ENCODE assay signal across 2 cellular contexts in the genomic region with DNA sequence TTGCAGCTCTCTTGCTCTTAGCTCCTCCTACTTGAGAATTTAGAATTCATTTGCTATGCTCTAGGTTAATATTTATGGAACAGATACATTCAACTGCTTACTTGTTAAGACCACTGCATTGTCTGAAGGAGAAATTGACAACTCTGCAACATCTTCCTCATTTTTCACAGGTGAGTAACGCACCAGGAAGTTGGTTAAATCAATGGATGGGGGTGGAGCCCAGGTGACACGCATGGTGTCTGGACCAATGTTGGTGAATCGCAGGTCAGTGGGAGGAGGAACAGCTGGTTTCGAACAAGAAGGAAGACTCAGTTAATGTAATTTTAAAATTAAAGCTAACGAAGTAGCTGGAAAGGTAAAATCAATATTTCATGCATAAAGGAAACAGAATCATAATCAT.
TF ChIP-seq lines count a peak whose summit lies in the region.

No MANE protein-coding gene starts in this region.

TF ChIP-seq in HCT116, 20 proteins besides CTCF, POLR2A, EP300 and RAD21:
- TF ChIP-seq SRF (IDR thresholded peaks at IDR 0.05; ENCODE audit: low read depth) (no peak), EZH2phosphoT487 (IDR thresholded peaks at IDR 0.05; ENCODE audit: borderline replicate concordance) (no peak), YY1 (IDR thresholded peaks at IDR 0.05; ENCODE audit: extremely low read depth, insufficient replicate concordance, low read depth, low read length) (no peak), ELF1 (IDR thresholded peaks at IDR 0.05; ENCODE audit: borderline replicate concordance, low read depth) (peak; percentile 47), JUND (IDR thresholded peaks at IDR 0.05) (peak; percentile 47), TCF7L2 (IDR thresholded peaks at IDR 0.05; ENCODE audit: borderline replicate concordance, extremely low read depth, insufficient read depth, insufficient read length) (no peak), EGR1 (IDR thresholded peaks at IDR 0.05; ENCODE audit: low read depth) (0 out of 2 replicates have a peak, but pooled peaks have one; percentile 11), ZNF274 (IDR thresholded peaks at IDR 0.05; ENCODE audit: low read depth, low read length) (no peak), SIN3A (IDR thresholded peaks at IDR 0.05; ENCODE audit: low read depth) (no peak), EZH2 (IDR thresholded peaks at IDR 0.05) (no peak), ZFX (IDR thresholded peaks at IDR 0.05) (no peak), SP1 (IDR thresholded peaks at IDR 0.05; ENCODE audit: low read depth) (peak; percentile 56), FOSL1 (IDR thresholded peaks at IDR 0.05; ENCODE audit: low read depth) (peak; percentile 60; the same call in 1 of the 2 replicates), POLR2AphosphoS5 (IDR thresholded peaks at IDR 0.05; ENCODE audit: low read depth, low read length) (no peak), CEBPB (IDR thresholded peaks at IDR 0.05; ENCODE audit: low read depth) (no peak), CBX3 (IDR thresholded peaks at IDR 0.05; ENCODE audit: low read depth) (peak; percentile 59; the same call in 1 of the 2 replicates)
- TF ChIP-seq, protein P1, sequence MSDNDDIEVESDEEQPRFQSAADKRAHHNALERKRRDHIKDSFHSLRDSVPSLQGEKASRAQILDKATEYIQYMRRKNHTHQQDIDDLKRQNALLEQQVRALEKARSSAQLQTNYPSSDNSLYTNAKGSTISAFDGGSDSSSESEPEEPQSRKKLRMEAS (IDR thresholded peaks at IDR 0.05): no peak
- TF ChIP-seq, protein P2, sequence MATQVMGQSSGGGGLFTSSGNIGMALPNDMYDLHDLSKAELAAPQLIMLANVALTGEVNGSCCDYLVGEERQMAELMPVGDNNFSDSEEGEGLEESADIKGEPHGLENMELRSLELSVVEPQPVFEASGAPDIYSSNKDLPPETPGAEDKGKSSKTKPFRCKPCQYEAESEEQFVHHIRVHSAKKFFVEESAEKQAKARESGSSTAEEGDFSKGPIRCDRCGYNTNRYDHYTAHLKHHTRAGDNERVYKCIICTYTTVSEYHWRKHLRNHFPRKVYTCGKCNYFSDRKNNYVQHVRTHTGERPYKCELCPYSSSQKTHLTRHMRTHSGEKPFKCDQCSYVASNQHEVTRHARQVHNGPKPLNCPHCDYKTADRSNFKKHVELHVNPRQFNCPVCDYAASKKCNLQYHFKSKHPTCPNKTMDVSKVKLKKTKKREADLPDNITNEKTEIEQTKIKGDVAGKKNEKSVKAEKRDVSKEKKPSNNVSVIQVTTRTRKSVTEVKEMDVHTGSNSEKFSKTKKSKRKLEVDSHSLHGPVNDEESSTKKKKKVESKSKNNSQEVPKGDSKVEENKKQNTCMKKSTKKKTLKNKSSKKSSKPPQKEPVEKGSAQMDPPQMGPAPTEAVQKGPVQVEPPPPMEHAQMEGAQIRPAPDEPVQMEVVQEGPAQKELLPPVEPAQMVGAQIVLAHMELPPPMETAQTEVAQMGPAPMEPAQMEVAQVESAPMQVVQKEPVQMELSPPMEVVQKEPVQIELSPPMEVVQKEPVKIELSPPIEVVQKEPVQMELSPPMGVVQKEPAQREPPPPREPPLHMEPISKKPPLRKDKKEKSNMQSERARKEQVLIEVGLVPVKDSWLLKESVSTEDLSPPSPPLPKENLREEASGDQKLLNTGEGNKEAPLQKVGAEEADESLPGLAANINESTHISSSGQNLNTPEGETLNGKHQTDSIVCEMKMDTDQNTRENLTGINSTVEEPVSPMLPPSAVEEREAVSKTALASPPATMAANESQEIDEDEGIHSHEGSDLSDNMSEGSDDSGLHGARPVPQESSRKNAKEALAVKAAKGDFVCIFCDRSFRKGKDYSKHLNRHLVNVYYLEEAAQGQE (IDR thresholded peaks at IDR 0.05; ENCODE audit: low read depth): no peak
- TF ChIP-seq, protein P3, sequence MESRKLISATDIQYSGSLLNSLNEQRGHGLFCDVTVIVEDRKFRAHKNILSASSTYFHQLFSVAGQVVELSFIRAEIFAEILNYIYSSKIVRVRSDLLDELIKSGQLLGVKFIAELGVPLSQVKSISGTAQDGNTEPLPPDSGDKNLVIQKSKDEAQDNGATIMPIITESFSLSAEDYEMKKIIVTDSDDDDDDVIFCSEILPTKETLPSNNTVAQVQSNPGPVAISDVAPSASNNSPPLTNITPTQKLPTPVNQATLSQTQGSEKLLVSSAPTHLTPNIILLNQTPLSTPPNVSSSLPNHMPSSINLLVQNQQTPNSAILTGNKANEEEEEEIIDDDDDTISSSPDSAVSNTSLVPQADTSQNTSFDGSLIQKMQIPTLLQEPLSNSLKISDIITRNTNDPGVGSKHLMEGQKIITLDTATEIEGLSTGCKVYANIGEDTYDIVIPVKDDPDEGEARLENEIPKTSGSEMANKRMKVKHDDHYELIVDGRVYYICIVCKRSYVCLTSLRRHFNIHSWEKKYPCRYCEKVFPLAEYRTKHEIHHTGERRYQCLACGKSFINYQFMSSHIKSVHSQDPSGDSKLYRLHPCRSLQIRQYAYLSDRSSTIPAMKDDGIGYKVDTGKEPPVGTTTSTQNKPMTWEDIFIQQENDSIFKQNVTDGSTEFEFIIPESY (IDR thresholded peaks at IDR 0.05; ENCODE audit: extremely low read depth, insufficient replicate concordance, low read length): no peak
- TF ChIP-seq, protein P4, sequence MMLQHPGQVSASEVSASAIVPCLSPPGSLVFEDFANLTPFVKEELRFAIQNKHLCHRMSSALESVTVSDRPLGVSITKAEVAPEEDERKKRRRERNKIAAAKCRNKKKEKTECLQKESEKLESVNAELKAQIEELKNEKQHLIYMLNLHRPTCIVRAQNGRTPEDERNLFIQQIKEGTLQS (IDR thresholded peaks at IDR 0.05): no peak

TF ChIP-seq in HepG2, 621 proteins besides CTCF, POLR2A, EP300 and RAD21 (continues in another document):
- TF ChIP-seq ZNF550 (CRISPR knock-in tag; IDR thresholded peaks at IDR 0.05; ENCODE audit: borderline replicate concordance) (no peak), CREB1 (IDR thresholded peaks at IDR 0.05) (no peak), CREB1 (CRISPR knock-in tag; IDR thresholded peaks at IDR 0.05) (peak; percentile 36; the same call in 1 of the 2 replicates), ZFP36L1 (CRISPR knock-in tag; IDR thresholded peaks at IDR 0.05) (no peak), ZNF781 (CRISPR knock-in tag; IDR thresholded peaks at IDR 0.05; ENCODE audit: borderline replicate concordance, not compliant biosample characterization) (no peak), KDM4B (CRISPR knock-in tag; IDR thresholded peaks at IDR 0.05) (no peak), PHF20 (CRISPR knock-in tag; IDR thresholded peaks at IDR 0.05) (no peak), HNRNPLL (IDR thresholded peaks at IDR 0.05; ENCODE audit: low read depth, low read length, poor library complexity, severe bottlenecking) (no peak), PAF1 (CRISPR knock-in tag; IDR thresholded peaks at IDR 0.05) (peak; percentile 89), MAZ (IDR thresholded peaks at IDR 0.05; ENCODE audit: borderline replicate concordance, low read depth, low read length) (no peak), MAZ (CRISPR knock-in tag; IDR thresholded peaks at IDR 0.05; ENCODE audit: low read depth) (no peak), SMARCC2 (IDR thresholded peaks at IDR 0.05) (no peak), ELF3 (CRISPR knock-in tag; IDR thresholded peaks at IDR 0.05) (peak; percentile 72; the same call in 1 of the 2 replicates), SCMH1 (CRISPR knock-in tag; IDR thresholded peaks at IDR 0.05; ENCODE audit: borderline replicate concordance) (no peak), HNRNPUL1 (IDR thresholded peaks at IDR 0.05; ENCODE audit: low read depth, low read length) (no peak)
- TF ChIP-seq, protein P5, sequence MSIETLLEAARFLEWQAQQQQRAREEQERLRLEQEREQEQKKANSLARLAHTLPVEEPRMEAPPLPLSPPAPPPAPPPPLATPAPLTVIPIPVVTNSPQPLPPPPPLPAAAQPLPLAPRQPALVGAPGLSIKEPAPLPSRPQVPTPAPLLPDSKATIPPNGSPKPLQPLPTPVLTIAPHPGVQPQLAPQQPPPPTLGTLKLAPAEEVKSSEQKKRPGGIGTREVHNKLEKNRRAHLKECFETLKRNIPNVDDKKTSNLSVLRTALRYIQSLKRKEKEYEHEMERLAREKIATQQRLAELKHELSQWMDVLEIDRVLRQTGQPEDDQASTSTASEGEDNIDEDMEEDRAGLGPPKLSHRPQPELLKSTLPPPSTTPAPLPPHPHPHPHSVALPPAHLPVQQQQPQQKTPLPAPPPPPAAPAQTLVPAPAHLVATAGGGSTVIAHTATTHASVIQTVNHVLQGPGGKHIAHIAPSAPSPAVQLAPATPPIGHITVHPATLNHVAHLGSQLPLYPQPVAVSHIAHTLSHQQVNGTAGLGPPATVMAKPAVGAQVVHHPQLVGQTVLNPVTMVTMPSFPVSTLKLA (IDR thresholded peaks at IDR 0.05): no peak
- TF ChIP-seq, protein P6, sequence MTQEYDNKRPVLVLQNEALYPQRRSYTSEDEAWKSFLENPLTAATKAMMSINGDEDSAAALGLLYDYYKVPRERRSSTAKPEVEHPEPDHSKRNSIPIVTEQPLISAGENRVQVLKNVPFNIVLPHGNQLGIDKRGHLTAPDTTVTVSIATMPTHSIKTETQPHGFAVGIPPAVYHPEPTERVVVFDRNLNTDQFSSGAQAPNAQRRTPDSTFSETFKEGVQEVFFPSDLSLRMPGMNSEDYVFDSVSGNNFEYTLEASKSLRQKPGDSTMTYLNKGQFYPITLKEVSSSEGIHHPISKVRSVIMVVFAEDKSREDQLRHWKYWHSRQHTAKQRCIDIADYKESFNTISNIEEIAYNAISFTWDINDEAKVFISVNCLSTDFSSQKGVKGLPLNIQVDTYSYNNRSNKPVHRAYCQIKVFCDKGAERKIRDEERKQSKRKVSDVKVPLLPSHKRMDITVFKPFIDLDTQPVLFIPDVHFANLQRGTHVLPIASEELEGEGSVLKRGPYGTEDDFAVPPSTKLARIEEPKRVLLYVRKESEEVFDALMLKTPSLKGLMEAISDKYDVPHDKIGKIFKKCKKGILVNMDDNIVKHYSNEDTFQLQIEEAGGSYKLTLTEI (CRISPR knock-in tag; conservative IDR thresholded peaks at IDR 0.05): no peak
- TF ChIP-seq, protein P7, sequence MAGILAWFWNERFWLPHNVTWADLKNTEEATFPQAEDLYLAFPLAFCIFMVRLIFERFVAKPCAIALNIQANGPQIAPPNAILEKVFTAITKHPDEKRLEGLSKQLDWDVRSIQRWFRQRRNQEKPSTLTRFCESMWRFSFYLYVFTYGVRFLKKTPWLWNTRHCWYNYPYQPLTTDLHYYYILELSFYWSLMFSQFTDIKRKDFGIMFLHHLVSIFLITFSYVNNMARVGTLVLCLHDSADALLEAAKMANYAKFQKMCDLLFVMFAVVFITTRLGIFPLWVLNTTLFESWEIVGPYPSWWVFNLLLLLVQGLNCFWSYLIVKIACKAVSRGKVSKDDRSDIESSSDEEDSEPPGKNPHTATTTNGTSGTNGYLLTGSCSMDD (CRISPR knock-in tag; IDR thresholded peaks at IDR 0.05): no peak
- TF ChIP-seq, protein P8, sequence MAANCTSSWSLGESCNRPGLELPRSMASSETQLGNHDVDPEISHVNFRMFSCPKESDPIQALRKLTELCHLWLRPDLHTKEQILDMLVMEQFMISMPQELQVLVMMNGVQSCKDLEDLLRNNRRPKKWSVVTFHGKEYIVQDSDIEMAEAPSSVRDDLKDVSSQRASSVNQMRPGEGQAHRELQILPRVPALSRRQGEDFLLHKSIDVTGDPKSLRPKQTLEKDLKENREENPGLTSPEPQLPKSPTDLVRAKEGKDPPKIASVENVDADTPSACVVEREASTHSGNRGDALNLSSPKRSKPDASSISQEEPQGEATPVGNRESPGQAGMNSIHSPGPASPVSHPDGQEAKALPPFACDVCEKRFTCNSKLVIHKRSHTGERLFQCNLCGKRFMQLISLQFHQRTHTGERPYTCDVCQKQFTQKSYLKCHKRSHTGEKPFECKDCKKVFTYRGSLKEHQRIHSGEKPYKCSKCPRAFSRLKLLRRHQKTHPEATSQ (CRISPR knock-in tag; IDR thresholded peaks at IDR 0.05; ENCODE audit: borderline replicate concordance): no peak
- TF ChIP-seq, protein P9, sequence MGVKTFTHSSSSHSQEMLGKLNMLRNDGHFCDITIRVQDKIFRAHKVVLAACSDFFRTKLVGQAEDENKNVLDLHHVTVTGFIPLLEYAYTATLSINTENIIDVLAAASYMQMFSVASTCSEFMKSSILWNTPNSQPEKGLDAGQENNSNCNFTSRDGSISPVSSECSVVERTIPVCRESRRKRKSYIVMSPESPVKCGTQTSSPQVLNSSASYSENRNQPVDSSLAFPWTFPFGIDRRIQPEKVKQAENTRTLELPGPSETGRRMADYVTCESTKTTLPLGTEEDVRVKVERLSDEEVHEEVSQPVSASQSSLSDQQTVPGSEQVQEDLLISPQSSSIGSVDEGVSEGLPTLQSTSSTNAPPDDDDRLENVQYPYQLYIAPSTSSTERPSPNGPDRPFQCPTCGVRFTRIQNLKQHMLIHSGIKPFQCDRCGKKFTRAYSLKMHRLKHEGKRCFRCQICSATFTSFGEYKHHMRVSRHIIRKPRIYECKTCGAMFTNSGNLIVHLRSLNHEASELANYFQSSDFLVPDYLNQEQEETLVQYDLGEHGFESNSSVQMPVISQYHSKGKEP (CRISPR knock-in tag; IDR thresholded peaks at IDR 0.05): no peak
- TF ChIP-seq, protein P10, sequence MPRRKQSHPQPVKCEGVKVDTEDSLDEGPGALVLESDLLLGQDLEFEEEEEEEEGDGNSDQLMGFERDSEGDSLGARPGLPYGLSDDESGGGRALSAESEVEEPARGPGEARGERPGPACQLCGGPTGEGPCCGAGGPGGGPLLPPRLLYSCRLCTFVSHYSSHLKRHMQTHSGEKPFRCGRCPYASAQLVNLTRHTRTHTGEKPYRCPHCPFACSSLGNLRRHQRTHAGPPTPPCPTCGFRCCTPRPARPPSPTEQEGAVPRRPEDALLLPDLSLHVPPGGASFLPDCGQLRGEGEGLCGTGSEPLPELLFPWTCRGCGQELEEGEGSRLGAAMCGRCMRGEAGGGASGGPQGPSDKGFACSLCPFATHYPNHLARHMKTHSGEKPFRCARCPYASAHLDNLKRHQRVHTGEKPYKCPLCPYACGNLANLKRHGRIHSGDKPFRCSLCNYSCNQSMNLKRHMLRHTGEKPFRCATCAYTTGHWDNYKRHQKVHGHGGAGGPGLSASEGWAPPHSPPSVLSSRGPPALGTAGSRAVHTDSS (CRISPR knock-in tag; conservative IDR thresholded peaks at IDR 0.05): no peak
- TF ChIP-seq, protein P11, sequence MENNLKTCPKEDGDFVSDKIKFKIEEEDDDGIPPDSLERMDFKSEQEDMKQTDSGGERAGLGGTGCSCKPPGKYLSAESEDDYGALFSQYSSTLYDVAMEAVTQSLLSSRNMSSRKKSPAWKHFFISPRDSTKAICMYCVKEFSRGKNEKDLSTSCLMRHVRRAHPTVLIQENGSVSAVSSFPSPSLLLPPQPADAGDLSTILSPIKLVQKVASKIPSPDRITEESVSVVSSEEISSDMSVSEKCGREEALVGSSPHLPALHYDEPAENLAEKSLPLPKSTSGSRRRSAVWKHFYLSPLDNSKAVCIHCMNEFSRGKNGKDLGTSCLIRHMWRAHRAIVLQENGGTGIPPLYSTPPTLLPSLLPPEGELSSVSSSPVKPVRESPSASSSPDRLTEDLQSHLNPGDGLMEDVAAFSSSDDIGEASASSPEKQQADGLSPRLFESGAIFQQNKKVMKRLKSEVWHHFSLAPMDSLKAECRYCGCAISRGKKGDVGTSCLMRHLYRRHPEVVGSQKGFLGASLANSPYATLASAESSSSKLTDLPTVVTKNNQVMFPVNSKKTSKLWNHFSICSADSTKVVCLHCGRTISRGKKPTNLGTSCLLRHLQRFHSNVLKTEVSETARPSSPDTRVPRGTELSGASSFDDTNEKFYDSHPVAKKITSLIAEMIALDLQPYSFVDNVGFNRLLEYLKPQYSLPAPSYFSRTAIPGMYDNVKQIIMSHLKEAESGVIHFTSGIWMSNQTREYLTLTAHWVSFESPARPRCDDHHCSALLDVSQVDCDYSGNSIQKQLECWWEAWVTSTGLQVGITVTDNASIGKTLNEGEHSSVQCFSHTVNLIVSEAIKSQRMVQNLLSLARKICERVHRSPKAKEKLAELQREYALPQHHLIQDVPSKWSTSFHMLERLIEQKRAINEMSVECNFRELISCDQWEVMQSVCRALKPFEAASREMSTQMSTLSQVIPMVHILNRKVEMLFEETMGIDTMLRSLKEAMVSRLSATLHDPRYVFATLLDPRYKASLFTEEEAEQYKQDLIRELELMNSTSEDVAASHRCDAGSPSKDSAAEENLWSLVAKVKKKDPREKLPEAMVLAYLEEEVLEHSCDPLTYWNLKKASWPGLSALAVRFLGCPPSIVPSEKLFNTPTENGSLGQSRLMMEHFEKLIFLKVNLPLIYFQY (CRISPR knock-in tag; IDR thresholded peaks at IDR 0.05; ENCODE audit: borderline replicate concordance): no peak
